Comparison of ENCODE assay signal across 15 cellular contexts in the genomic region with DNA sequence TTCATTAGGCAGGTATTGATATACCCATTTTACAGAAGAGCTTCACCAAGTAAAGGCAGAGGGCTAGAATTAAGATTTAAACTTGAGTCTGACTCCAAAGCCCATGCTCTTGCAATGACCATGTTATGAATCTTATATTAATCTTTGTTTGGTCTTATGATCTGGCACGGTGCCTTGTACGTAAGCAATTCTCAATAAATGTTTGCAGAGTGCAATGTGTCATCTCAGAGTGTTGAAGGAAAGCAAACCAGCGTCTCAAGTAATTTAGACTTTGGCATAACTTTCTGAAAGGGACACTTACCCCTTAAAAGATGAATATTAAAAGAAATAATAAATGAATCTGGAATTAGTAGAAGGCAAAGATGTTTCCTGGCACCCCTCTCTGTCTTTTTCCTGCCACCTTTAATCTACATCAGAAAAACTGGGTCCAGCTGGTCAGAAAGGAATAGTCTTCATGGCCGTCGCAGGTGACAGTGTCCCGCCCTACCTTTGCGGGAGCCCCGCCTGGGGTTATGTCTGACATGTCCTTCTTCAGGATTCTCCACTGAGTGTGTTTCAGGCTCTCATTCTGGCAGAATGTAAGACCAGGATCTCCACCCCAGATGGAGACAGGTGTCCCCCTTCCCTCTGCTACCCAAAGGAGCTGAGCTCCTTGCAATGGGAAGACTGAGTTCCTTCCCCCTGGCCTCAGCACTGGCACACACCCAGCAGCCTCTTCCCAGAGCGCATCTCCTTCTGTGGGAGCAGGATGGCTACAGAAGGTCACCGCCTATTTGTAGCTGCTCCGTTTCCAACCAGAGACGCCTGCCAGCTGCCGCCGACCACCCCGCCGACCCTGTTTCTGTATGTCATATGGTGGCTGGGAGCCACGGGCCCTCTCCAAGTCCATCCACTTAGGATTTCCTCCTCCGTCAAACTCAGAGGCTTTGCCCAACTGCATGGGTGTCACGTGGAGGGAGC.
DNase-seq lines count a peak whose midpoint lies in the region; ATAC-seq, FAIRE-seq and TF ChIP-seq lines count a peak whose summit lies in the region.
"Had no signal": no experiment of that assay in that cellular context is flagged by ENCODE, and none has a peak within 500 bp of the region (broad histone marks: within the 10 kb centered on the region; RNA-seq: fewer than 3 reads in every experiment).

No MANE protein-coding gene starts in this region.

- H3K4me3 Mint-ChIP-seq in chondrocyte (ENCODE audit: unreplicated experiment) = no peak overlapping the region
- no peak overlapping the region for H3K4me3 Mint-ChIP-seq in stimulated activated naive B cell treated with anti-CD40 and anti-IgM and Interleukin-4, amounts not matched to agents 10 μg/mL and 1 μg/mL and 100 μg/mL, for 72 hours
- no peak overlapping the region for H3K4me3 Mint-ChIP-seq in activated T-cell treated with anti-CD3 and anti-CD28 coated beads, Interleukin-2, amount 50 U/mL, for 4 hours
- H3K4me3 Mint-ChIP-seq: activated naive CD4-positive, alpha-beta T cell treated with anti-CD3 and anti-CD28 coated beads for 36 hours had no signal

- FAIRE-seq in GM12891 (lab: Jason Lieb, UNC) = no peak
- FAIRE-seq: G401.6 had no signal

- WGBS in right cardiac atrium = 57% methylated on average over 19 of the region's 19 CpGs

- peak overlapping the region; percentile 32 for H3K27ac ChIP-seq in right cardiac atrium (ENCODE audit: low read length)
- H3K27ac ChIP-seq: BLaER1 treated with 17β-estradiol and CSF1 and Interleukin-3, amounts not matched to agents 10 nM and 100 nM; HL-60 had no signal

- no peaks in the 10 kb centered on the region for H3K27me3 Mint-ChIP-seq in chondrocyte (ENCODE audit: low read depth)
- peaks cover 23 to 28% of the 10 kb centered on the region in 2 donors for H3K27me3 Mint-ChIP-seq in stimulated activated naive B cell treated with anti-CD40 and anti-IgM and Interleukin-4, amounts not matched to agents 10 μg/mL and 1 μg/mL and 100 μg/mL, for 72 hours
- peaks cover 8% of the 10 kb centered on the region for H3K27me3 Mint-ChIP-seq in activated T-cell treated with anti-CD3 and anti-CD28 coated beads, Interleukin-2, amount 50 U/mL, for 4 hours (ENCODE audit: low read depth)

- ATAC-seq in right cardiac atrium (peak in 1 of 2 donors; percentile 40), HG03045 (IDR thresholded peaks at IDR 0.05; ENCODE audit: unreplicated experiment) (no peak)
- no peak for ATAC-seq in stimulated activated naive B cell treated with anti-CD40 and anti-IgM and Interleukin-4, amounts not matched to agents 10 μg/mL and 1 μg/mL and 100 μg/mL, for 72 hours (replicated peaks)
- ATAC-seq in activated T-cell treated with anti-CD3 and anti-CD28 coated beads, Interleukin-2, amount 50 U/mL, for 4 hours = no peak

- H3K4me1 Mint-ChIP-seq in chondrocyte (ENCODE audit: low read depth) = peaks cover 26% of the 10 kb centered on the region
- peaks cover 8 to 11% of the 10 kb centered on the region in 2 donors for H3K4me1 Mint-ChIP-seq in stimulated activated naive B cell treated with anti-CD40 and anti-IgM and Interleukin-4, amounts not matched to agents 10 μg/mL and 1 μg/mL and 100 μg/mL, for 72 hours
- no peaks in the 10 kb centered on the region for H3K4me1 Mint-ChIP-seq in activated T-cell treated with anti-CD3 and anti-CD28 coated beads, Interleukin-2, amount 50 U/mL, for 4 hours (ENCODE audit: low read depth)

- peak; percentile 21 for DNase-seq in LoVo (ENCODE audit: low spot score)
- no peak for DNase-seq in chondrocyte (ENCODE audit: low spot score)
- DNase-seq in right cardiac atrium = peak; percentile 44 to 70 (median 68)
- no peak for DNase-seq in stimulated activated naive B cell treated with anti-CD40 and anti-IgM and Interleukin-4, amounts not matched to agents 10 μg/mL and 1 μg/mL and 100 μg/mL, for 72 hours
- DNase-seq in activated T-cell treated with anti-CD3 and anti-CD28 coated beads, Interleukin-2, amount 50 U/mL, for 4 hours = no peak
- no peak for DNase-seq in GM12891 (ENCODE audit: insufficient read length, low spot score)
- DNase-seq: activated naive CD4-positive, alpha-beta T cell treated with anti-CD3 and anti-CD28 coated beads for 36 hours; NCI-H2081 treated with DMSO at 0.1 percent for 48 hours; NCI-H82; stimulated activated naive CD4-positive, alpha-beta T cell treated with Interleukin-2 at 50 U/mL for 16 hours had no signal

- no peak for TF ChIP-seq CTCF in chondrocyte (IDR thresholded peaks at IDR 0.05)

- intact Hi-C loops in right cardiac atrium (cut with DNase I) = no loop called here

- H3K27ac Mint-ChIP-seq in chondrocyte (ENCODE audit: unreplicated experiment) = peak overlapping the region; percentile 25
- H3K27ac Mint-ChIP-seq in stimulated activated naive B cell treated with anti-CD40 and anti-IgM and Interleukin-4, amounts not matched to agents 10 μg/mL and 1 μg/mL and 100 μg/mL, for 72 hours = peak overlapping the region; percentile 15
- H3K27ac Mint-ChIP-seq: activated naive CD4-positive, alpha-beta T cell treated with anti-CD3 and anti-CD28 coated beads for 36 hours had no signal

- peaks cover 9% of the 10 kb centered on the region for H3K4me1 ChIP-seq in right cardiac atrium (ENCODE audit: control insufficient read depth, insufficient read depth, low read length)

- no peaks in the 10 kb centered on the region for H3K36me3 Mint-ChIP-seq in chondrocyte (ENCODE audit: low read depth)
- H3K36me3 Mint-ChIP-seq in stimulated activated naive B cell treated with anti-CD40 and anti-IgM and Interleukin-4, amounts not matched to agents 10 μg/mL and 1 μg/mL and 100 μg/mL, for 72 hours = peaks cover 5 to 6% of the 10 kb centered on the region in 2 donors
- no peaks in the 10 kb centered on the region for H3K36me3 Mint-ChIP-seq in activated T-cell treated with anti-CD3 and anti-CD28 coated beads, Interleukin-2, amount 50 U/mL, for 4 hours (ENCODE audit: insufficient read depth)

- H3K27me3 ChIP-seq in right cardiac atrium (ENCODE audit: control insufficient read depth, insufficient read depth) = no peaks in the 10 kb centered on the region
- H3K27me3 ChIP-seq: BLaER1 treated with 17β-estradiol and CSF1 and Interleukin-3, amounts not matched to agents 10 nM and 100 nM; esophagus muscularis mucosa had no signal

- peaks cover under 1% of the 10 kb centered on the region for H3K9me3 Mint-ChIP-seq in chondrocyte (ENCODE audit: low read depth)
- H3K9me3 Mint-ChIP-seq in stimulated activated naive B cell treated with anti-CD40 and anti-IgM and Interleukin-4, amounts not matched to agents 10 μg/mL and 1 μg/mL and 100 μg/mL, for 72 hours = peaks cover 4 to 8% of the 10 kb centered on the region in 2 donors
- H3K9me3 Mint-ChIP-seq in activated T-cell treated with anti-CD3 and anti-CD28 coated beads, Interleukin-2, amount 50 U/mL, for 4 hours = no peaks in the 10 kb centered on the region
- H3K9me3 Mint-ChIP-seq: activated naive CD4-positive, alpha-beta T cell treated with anti-CD3 and anti-CD28 coated beads for 36 hours had no signal

- no peaks in the 10 kb centered on the region for H3K9me3 ChIP-seq in right cardiac atrium (ENCODE audit: control insufficient read depth, low read length)
- H3K9me3 ChIP-seq: esophagus muscularis mucosa had no signal

- no peak for TF ChIP-seq POLR2A in GM12891 (IDR thresholded peaks at IDR 0.05; ENCODE audit: low read depth, low read length)

- H3K4me3 ChIP-seq in right cardiac atrium (ENCODE audit: low read length) = no peak overlapping the region
- H3K4me3 ChIP-seq: BLaER1 treated with 17β-estradiol and CSF1 and Interleukin-3, amounts not matched to agents 10 nM and 100 nM had no signal

TF ChIP-seq in GM12891, 5 proteins besides CTCF, POLR2A, EP300 and RAD21:
- no peak for TF ChIP-seq POLR2AphosphoS5 (IDR thresholded peaks at IDR 0.05; ENCODE audit: low read depth, low read length)
- TF ChIP-seq POU2F2 (IDR thresholded peaks at IDR 0.05; ENCODE audit: low read depth, low read length) = no peak
- no peak for TF ChIP-seq SPI1 (IDR thresholded peaks at IDR 0.05; ENCODE audit: low read depth, low read length)
- TF ChIP-seq PAX5 (IDR thresholded peaks at IDR 0.05; ENCODE audit: insufficient read depth, low read length, severe bottlenecking) = no peak
- no peak for TF ChIP-seq TAF1 (IDR thresholded peaks at IDR 0.05; ENCODE audit: low read depth, low read length)
TF ChIP-seq in GM12891: peak in this region for 0.

Comparison
In these comparisons a context has a peak if more than half of its experiments do, and no peak if none do; other contexts are left out.
1. DNase-seq: peak in LoVo (single experiment) and right cardiac atrium (3 of 3); none in chondrocyte (single experiment), stimulated activated naive B cell treated with anti-CD40 and anti-IgM and Interleukin-4, amounts not matched to agents 10 μg/mL and 1 μg/mL and 100 μg/mL, for 72 hours (single experiment), activated T-cell treated with anti-CD3 and anti-CD28 coated beads, Interleukin-2, amount 50 U/mL, for 4 hours (single experiment) and GM12891 (single experiment).